19 cellular contexts compared by ENCODE assay signal in genomic region chr2:164719996-164720941, GRCh38.
DNase-seq lines count a peak whose midpoint lies in the region; ATAC-seq and TF ChIP-seq lines count a peak whose summit lies in the region.
"Had no signal": no experiment of that assay in that cellular context is flagged by ENCODE, and none has a peak within 500 bp of the region (broad histone marks: within the 10 kb centered on the region; RNA-seq: fewer than 3 reads in every experiment).

No MANE protein-coding gene starts in this region.

- H3K27ac ChIP-seq in hepatocyte: peak overlapping the region; percentile 11
- H3K27ac ChIP-seq in CD8-positive, alpha-beta T cell (ENCODE audit: low read depth, low read length): no peak overlapping the region
- H3K27ac ChIP-seq: BLaER1 treated with 17β-estradiol and CSF1 and Interleukin-3, amounts not matched to agents 10 nM and 100 nM; vagina had no signal

- no peak overlapping the region for H2AFZ ChIP-seq in hepatocyte

- 51% methylated on average over 3 of the region's 3 CpGs for WGBS in hepatocyte (ENCODE audit: low lambda C conversion rate, missing lambda C conversion rate)

- H3K9me3 ChIP-seq in hepatocyte (ENCODE audit: low read depth): no peaks in the 10 kb centered on the region
- no peaks in the 10 kb centered on the region for H3K9me3 ChIP-seq in CD8-positive, alpha-beta T cell (ENCODE audit: low read length)
- H3K9me3 ChIP-seq: BLaER1 treated with 17β-estradiol and CSF1 and Interleukin-3, amounts not matched to agents 10 nM and 100 nM; body of pancreas; vagina had no signal

- H3K79me2 ChIP-seq in hepatocyte: peaks cover 3% of the 10 kb centered on the region

- H3K27me3 Mint-ChIP-seq in progenitor cell of endocrine pancreas: no peaks in the 10 kb centered on the region
- no peaks in the 10 kb centered on the region for H3K27me3 Mint-ChIP-seq in CD8-positive, alpha-beta T cell (ENCODE audit: low read depth)
- H3K27me3 Mint-ChIP-seq: activated T-helper 17 cell treated with anti-CD3 and anti-CD28 coated beads, Interleukin-2, amount 50 U/mL, for 72 hours; stimulated activated memory B cell treated with anti-CD40 and anti-IgM and Interleukin-4, amounts not matched to agents 10 μg/mL and 1 μg/mL and 100 μg/mL, for 72 hours had no signal

- POLR2A ChIA-PET in CD8-positive, alpha-beta T cell (lab: Charles Lee): no interaction called here

- peaks cover 14% of the 10 kb centered on the region for H3K36me3 Mint-ChIP-seq in progenitor cell of endocrine pancreas (ENCODE audit: insufficient read depth)
- no peaks in the 10 kb centered on the region for H3K36me3 Mint-ChIP-seq in CD8-positive, alpha-beta T cell

- H3K4me1 ChIP-seq in hepatocyte (ENCODE audit: insufficient read depth): no peaks in the 10 kb centered on the region
- no peaks in the 10 kb centered on the region for H3K4me1 ChIP-seq in CD8-positive, alpha-beta T cell (ENCODE audit: insufficient read depth, low read length)

- H3K4me3 ChIP-seq in hepatocyte: no peak overlapping the region
- no peak overlapping the region for H3K4me3 ChIP-seq in CD8-positive, alpha-beta T cell (ENCODE audit: low read depth, low read length)
- H3K4me3 ChIP-seq: BLaER1 treated with 17β-estradiol and CSF1 and Interleukin-3, amounts not matched to agents 10 nM and 100 nM; body of pancreas; vagina had no signal

- no peaks in the 10 kb centered on the region for H3K9me3 Mint-ChIP-seq in progenitor cell of endocrine pancreas (ENCODE audit: low read depth)
- H3K9me3 Mint-ChIP-seq in CD8-positive, alpha-beta T cell: no peaks in the 10 kb centered on the region
- H3K9me3 Mint-ChIP-seq: activated T-helper 17 cell treated with anti-CD3 and anti-CD28 coated beads, Interleukin-2, amount 50 U/mL, for 72 hours; stimulated activated memory B cell treated with anti-CD40 and anti-IgM and Interleukin-4, amounts not matched to agents 10 μg/mL and 1 μg/mL and 100 μg/mL, for 72 hours had no signal

- H3K9me2 ChIP-seq in hepatocyte (replicated peaks; ENCODE audit: insufficient read depth): no peaks in the 10 kb centered on the region

- intact Hi-C loops in CD8-positive, alpha-beta T cell (cut with DNase I, micrococcal nuclease): no loop called here

- peak overlapping the region; percentile 56 for H3K27ac Mint-ChIP-seq in progenitor cell of endocrine pancreas
- no peak overlapping the region for H3K27ac Mint-ChIP-seq in CD8-positive, alpha-beta T cell
- H3K27ac Mint-ChIP-seq: activated T-helper 17 cell treated with anti-CD3 and anti-CD28 coated beads, Interleukin-2, amount 50 U/mL, for 72 hours; stimulated activated memory B cell treated with anti-CD40 and anti-IgM and Interleukin-4, amounts not matched to agents 10 μg/mL and 1 μg/mL and 100 μg/mL, for 72 hours had no signal

- H3K27me3 ChIP-seq in hepatocyte: no peaks in the 10 kb centered on the region
- H3K27me3 ChIP-seq in CD8-positive, alpha-beta T cell (ENCODE audit: insufficient read depth, low read length): no peaks in the 10 kb centered on the region
- H3K27me3 ChIP-seq: BLaER1 treated with 17β-estradiol and CSF1 and Interleukin-3, amounts not matched to agents 10 nM and 100 nM; body of pancreas; vagina had no signal

- no peak for ATAC-seq in CD8-positive, alpha-beta T cell
- no peak for ATAC-seq in GM21526 (IDR thresholded peaks at IDR 0.05; ENCODE audit: low FRiP score, unreplicated experiment)
- ATAC-seq: activated T-helper 17 cell treated with anti-CD3 and anti-CD28 coated beads, Interleukin-2, amount 50 U/mL, for 72 hours; body of pancreas; stimulated activated memory B cell treated with anti-CD40 and anti-IgM and Interleukin-4, amounts not matched to agents 10 μg/mL and 1 μg/mL and 100 μg/mL, for 72 hours had no signal

- H3K4me1 Mint-ChIP-seq in progenitor cell of endocrine pancreas (ENCODE audit: low read depth): peaks cover 12% of the 10 kb centered on the region
- no peaks in the 10 kb centered on the region for H3K4me1 Mint-ChIP-seq in CD8-positive, alpha-beta T cell (ENCODE audit: low read depth)
- H3K4me1 Mint-ChIP-seq: activated T-helper 17 cell treated with anti-CD3 and anti-CD28 coated beads, Interleukin-2, amount 50 U/mL, for 72 hours had no signal

- no peak overlapping the region for H3K4me2 ChIP-seq in hepatocyte
- H3K4me2 ChIP-seq: BLaER1 treated with 17β-estradiol and CSF1 and Interleukin-3, amounts not matched to agents 10 nM and 100 nM had no signal

- H3K4me3 Mint-ChIP-seq in progenitor cell of endocrine pancreas (ENCODE audit: low read depth): no peak overlapping the region
- no peak overlapping the region for H3K4me3 Mint-ChIP-seq in CD8-positive, alpha-beta T cell
- H3K4me3 Mint-ChIP-seq: activated T-helper 17 cell treated with anti-CD3 and anti-CD28 coated beads, Interleukin-2, amount 50 U/mL, for 72 hours; stimulated activated memory B cell treated with anti-CD40 and anti-IgM and Interleukin-4, amounts not matched to agents 10 μg/mL and 1 μg/mL and 100 μg/mL, for 72 hours had no signal

- TF ChIP-seq CTCF in hepatocyte (IDR thresholded peaks at IDR 0.05; ENCODE audit: poor library complexity) (no peak), progenitor cell of endocrine pancreas (IDR thresholded peaks at IDR 0.05; ENCODE audit: unreplicated experiment) (no peak)
- TF ChIP-seq CTCF in CD8-positive, alpha-beta T cell (IDR thresholded peaks at IDR 0.05): no peak

- H3K36me3 ChIP-seq in hepatocyte (replicated peaks; ENCODE audit: insufficient read depth, low read depth): no peaks in the 10 kb centered on the region
- H3K36me3 ChIP-seq in CD8-positive, alpha-beta T cell (ENCODE audit: insufficient read depth, low read length): no peaks in the 10 kb centered on the region
- H3K36me3 ChIP-seq: BLaER1 treated with 17β-estradiol and CSF1 and Interleukin-3, amounts not matched to agents 10 nM and 100 nM; vagina had no signal

- DNase-seq in HPDE6-E6E7 (ENCODE audit: extremely low spot score) (peak; percentile 19), brain pericyte (ENCODE audit: low read depth, low spot score) (peak; percentile 12), hepatocyte (ENCODE audit: low spot score) (no peak), progenitor cell of endocrine pancreas (ENCODE audit: low spot score, unreplicated experiment) (no peak), NCI-H2081 treated with DMSO at 0.1 percent for 48 hours (lab: John Stamatoyannopoulos, UW) (no peak), cerebellar cortex (ENCODE audit: low spot score) (no peak)
- DNase-seq in CD8-positive, alpha-beta T cell: no peak
- DNase-seq: body of pancreas; GOT3; Kasumi-1; mesendoderm; NCI-H2081; Right ventricle myocardium superior; stimulated activated CD4-positive, alpha-beta T cell treated with anti-CD3 and anti-CD28 coated beads, Interleukin-4, amount 100 ng/mL, for 24 hours had no signal

- CTCF ChIA-PET in CD8-positive, alpha-beta T cell (lab: Charles Lee): interaction anchor here (0.7 kb wide), 1 partner anchor 300 kb away, joined by 4 read pairs; no protein-coding TSS in a partner anchor

- H4K20me1 ChIP-seq in hepatocyte (ENCODE audit: insufficient read depth, poor library complexity, severe bottlenecking): no peaks in the 10 kb centered on the region
- H4K20me1 ChIP-seq: BLaER1 treated with 17β-estradiol and CSF1 and Interleukin-3, amounts not matched to agents 10 nM and 100 nM had no signal

Comparison
In these comparisons a context has a peak if more than half of its experiments do, and no peak if none do; other contexts are left out.
1. DNase-seq: peak in HPDE6-E6E7 (single experiment) and brain pericyte (single experiment); none in hepatocyte (single experiment), progenitor cell of endocrine pancreas (single experiment), CD8-positive, alpha-beta T cell (0 of 7), NCI-H2081 treated with DMSO at 0.1 percent for 48 hours (single experiment) and cerebellar cortex (single experiment).